ENCODE assay signal across 1 cellular context in the genomic region with DNA sequence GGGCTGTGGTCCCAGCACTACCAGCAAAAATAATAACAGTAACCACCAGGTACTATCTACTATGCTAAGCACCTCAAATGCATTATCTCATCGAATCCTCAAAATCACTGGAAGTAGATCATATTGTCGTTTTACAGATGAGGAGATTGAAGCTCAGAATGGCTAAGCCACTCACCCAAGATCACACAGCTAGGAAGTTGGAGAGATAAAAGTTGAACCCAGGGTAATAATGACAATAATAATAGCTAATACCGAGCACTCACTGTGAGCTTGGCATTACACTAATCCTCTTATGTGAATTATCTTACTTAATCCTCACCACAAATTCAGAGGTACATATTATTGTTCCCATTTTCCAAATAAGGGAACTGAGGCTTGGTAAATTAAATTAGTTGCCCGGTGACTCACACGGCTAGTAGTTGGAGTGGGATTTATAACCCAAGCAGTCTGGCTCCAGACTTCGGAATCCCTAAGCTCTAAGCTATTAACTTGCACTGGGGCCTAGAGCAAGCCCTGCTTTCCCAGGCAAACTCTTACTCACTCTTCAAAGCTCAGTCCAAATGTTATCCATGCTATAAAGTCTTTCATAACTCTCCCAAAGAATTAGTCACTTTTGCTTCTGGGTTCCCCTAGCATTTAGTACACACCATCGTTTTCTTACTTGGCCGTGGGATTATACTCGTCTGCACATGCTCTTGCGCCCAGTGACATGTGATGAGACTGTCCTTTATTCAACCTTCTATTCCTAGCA.
TF ChIP-seq lines count a peak whose summit lies in the region.

No MANE protein-coding gene starts in this region.

TF ChIP-seq in GM23338, 12 proteins besides CTCF, POLR2A, EP300 and RAD21:
- TF ChIP-seq, protein P1, sequence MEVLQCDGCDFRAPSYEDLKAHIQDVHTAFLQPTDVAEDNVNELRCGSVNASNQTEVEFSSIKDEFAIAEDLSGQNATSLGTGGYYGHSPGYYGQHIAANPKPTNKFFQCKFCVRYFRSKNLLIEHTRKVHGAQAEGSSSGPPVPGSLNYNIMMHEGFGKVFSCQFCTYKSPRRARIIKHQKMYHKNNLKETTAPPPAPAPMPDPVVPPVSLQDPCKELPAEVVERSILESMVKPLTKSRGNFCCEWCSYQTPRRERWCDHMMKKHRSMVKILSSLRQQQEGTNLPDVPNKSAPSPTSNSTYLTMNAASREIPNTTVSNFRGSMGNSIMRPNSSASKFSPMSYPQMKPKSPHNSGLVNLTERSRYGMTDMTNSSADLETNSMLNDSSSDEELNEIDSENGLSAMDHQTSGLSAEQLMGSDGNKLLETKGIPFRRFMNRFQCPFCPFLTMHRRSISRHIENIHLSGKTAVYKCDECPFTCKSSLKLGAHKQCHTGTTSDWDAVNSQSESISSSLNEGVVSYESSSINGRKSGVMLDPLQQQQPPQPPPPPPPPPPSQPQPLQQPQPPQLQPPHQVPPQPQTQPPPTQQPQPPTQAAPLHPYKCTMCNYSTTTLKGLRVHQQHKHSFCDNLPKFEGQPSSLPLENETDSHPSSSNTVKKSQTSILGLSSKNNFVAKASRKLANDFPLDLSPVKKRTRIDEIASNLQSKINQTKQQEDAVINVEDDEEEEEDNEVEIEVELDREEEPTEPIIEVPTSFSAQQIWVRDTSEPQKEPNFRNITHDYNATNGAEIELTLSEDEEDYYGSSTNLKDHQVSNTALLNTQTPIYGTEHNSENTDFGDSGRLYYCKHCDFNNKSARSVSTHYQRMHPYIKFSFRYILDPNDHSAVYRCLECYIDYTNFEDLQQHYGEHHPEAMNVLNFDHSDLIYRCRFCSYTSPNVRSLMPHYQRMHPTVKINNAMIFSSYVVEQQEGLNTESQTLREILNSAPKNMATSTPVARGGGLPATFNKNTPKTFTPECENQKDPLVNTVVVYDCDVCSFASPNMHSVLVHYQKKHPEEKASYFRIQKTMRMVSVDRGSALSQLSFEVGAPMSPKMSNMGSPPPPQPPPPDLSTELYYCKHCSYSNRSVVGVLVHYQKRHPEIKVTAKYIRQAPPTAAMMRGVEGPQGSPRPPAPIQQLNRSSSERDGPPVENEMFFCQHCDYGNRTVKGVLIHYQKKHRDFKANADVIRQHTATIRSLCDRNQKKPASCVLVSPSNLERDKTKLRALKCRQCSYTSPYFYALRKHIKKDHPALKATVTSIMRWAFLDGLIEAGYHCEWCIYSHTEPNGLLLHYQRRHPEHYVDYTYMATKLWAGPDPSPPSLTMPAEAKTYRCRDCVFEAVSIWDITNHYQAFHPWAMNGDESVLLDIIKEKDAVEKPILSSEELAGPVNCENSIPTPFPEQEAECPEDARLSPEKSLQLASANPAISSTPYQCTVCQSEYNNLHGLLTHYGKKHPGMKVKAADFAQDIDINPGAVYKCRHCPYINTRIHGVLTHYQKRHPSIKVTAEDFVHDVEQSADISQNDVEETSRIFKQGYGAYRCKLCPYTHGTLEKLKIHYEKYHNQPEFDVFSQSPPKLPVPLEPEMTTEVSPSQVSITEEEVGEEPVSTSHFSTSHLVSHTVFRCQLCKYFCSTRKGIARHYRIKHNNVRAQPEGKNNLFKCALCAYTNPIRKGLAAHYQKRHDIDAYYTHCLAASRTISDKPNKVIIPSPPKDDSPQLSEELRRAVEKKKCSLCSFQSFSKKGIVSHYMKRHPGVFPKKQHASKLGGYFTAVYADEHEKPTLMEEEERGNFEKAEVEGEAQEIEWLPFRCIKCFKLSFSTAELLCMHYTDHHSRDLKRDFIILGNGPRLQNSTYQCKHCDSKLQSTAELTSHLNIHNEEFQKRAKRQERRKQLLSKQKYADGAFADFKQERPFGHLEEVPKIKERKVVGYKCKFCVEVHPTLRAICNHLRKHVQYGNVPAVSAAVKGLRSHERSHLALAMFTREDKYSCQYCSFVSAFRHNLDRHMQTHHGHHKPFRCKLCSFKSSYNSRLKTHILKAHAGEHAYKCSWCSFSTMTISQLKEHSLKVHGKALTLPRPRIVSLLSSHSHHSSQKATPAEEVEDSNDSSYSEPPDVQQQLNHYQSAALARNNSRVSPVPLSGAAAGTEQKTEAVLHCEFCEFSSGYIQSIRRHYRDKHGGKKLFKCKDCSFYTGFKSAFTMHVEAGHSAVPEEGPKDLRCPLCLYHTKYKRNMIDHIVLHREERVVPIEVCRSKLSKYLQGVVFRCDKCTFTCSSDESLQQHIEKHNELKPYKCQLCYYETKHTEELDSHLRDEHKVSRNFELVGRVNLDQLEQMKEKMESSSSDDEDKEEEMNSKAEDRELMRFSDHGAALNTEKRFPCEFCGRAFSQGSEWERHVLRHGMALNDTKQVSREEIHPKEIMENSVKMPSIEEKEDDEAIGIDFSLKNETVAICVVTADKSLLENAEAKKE (CRISPR knock-in tag; IDR thresholded peaks at IDR 0.05): no peak
- no peak for TF ChIP-seq EZH2 (IDR thresholded peaks at IDR 0.05; ENCODE audit: low read depth, unreplicated experiment)
- no peak for TF ChIP-seq EZH2phosphoT487 (IDR thresholded peaks at IDR 0.05; ENCODE audit: unreplicated experiment)
- no peak for TF ChIP-seq STAT1 (IDR thresholded peaks at IDR 0.05; ENCODE audit: unreplicated experiment)
- TF ChIP-seq JUNB (IDR thresholded peaks at IDR 0.05; ENCODE audit: unreplicated experiment): no peak
- TF ChIP-seq ZNF114 (CRISPR knock-in tag; IDR thresholded peaks at IDR 0.05): no peak
- TF ChIP-seq POLR2AphosphoS5 (IDR thresholded peaks at IDR 0.05; ENCODE audit: low read depth): no peak
- TF ChIP-seq ZNF331 (CRISPR knock-in tag; IDR thresholded peaks at IDR 0.05; ENCODE audit: low read depth): no peak
- TF ChIP-seq, protein P2, sequence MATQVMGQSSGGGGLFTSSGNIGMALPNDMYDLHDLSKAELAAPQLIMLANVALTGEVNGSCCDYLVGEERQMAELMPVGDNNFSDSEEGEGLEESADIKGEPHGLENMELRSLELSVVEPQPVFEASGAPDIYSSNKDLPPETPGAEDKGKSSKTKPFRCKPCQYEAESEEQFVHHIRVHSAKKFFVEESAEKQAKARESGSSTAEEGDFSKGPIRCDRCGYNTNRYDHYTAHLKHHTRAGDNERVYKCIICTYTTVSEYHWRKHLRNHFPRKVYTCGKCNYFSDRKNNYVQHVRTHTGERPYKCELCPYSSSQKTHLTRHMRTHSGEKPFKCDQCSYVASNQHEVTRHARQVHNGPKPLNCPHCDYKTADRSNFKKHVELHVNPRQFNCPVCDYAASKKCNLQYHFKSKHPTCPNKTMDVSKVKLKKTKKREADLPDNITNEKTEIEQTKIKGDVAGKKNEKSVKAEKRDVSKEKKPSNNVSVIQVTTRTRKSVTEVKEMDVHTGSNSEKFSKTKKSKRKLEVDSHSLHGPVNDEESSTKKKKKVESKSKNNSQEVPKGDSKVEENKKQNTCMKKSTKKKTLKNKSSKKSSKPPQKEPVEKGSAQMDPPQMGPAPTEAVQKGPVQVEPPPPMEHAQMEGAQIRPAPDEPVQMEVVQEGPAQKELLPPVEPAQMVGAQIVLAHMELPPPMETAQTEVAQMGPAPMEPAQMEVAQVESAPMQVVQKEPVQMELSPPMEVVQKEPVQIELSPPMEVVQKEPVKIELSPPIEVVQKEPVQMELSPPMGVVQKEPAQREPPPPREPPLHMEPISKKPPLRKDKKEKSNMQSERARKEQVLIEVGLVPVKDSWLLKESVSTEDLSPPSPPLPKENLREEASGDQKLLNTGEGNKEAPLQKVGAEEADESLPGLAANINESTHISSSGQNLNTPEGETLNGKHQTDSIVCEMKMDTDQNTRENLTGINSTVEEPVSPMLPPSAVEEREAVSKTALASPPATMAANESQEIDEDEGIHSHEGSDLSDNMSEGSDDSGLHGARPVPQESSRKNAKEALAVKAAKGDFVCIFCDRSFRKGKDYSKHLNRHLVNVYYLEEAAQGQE (IDR thresholded peaks at IDR 0.05; ENCODE audit: unreplicated experiment): no peak
- no peak for TF ChIP-seq CREB1 (CRISPR knock-in tag; IDR thresholded peaks at IDR 0.05; ENCODE audit: low read depth)
- no peak for TF ChIP-seq NANOG (IDR thresholded peaks at IDR 0.05; ENCODE audit: borderline replicate concordance)
